8 cellular contexts compared by ENCODE assay signal in the genomic region with DNA sequence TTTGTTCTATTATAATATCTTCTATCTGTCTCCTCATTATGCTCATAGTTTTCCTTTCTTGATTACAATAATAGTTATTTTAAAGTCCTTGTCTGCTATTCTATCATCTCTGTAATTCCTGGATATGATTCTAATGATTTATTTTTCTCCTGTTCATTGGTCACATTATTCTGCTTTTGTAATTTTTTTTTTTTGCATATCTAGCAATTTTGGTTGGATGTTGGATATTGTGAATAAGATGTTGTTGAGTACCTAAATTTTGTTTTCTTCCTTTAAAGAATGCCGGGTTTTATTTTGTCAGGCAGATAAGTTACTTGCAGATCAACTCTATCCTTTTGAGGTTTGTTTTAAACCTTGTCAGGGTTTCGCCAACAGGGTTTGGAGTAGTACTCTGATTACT.
"Had no signal": no experiment of that assay in that cellular context is flagged by ENCODE, and none has a peak within 500 bp of the region (broad histone marks: within the 10 kb centered on the region; RNA-seq: fewer than 3 reads in every experiment).

No MANE protein-coding gene starts in this region.

- FAIRE-seq: G401.6, GM12878, GM12891, GM12892, GM18507, GM19239 had no signal

- H3K4me3 ChIP-seq: GM12878 had no signal

- ATAC-seq: GM12878 had no signal

- DNase-seq: GDM1, GF-D8 had no signal
